In genomic region chr3:14403636-14404395, GRCh38 we compare ENCODE assay signal across 8 cellular contexts.
DNase-seq lines count a peak whose midpoint lies in the region; FAIRE-seq and TF ChIP-seq lines count a peak whose summit lies in the region.

No MANE protein-coding gene starts in this region.

- peak overlapping the region; percentile 88 for H3K4me3 ChIP-seq in GM12875 (ENCODE audit: low read depth, low read length)
- H3K4me3 ChIP-seq in SK-N-MC = peak overlapping the region; percentile 83

- H3K9ac ChIP-seq in SK-N-MC (ENCODE audit: insufficient read length) = peak overlapping the region; percentile 68

- H3K4me1 Mint-ChIP-seq in nephron = peaks cover 27% of the 10 kb centered on the region

- peaks cover 30% of the 10 kb centered on the region for H3K27me3 Mint-ChIP-seq in nephron (ENCODE audit: low read depth)

- in situ Hi-C loops in ACHN (cut with HindIII; ENCODE audit: low pct_ligation_motif_present, low pct_unique_long_range_greater_than_20kb, low sequenced_read_pairs) = no loop called here

- DNase-seq in ACHN = peak; percentile 24
- no peak for DNase-seq in SK-N-MC (ENCODE audit: low read depth, low spot score)
- DNase-seq in erythroblast (lab: John Stamatoyannopoulos, UW) = no peak
- DNase-seq in dedifferentiated amniotic fluid mesenchymal stem cell (ENCODE audit: extremely low spot score) = no peak
- DNase-seq in NCI-H2029 treated with DMSO at 0.1 percent for 48 hours (lab: John Stamatoyannopoulos, UW) = no peak
- no peak for DNase-seq in D721Med (ENCODE audit: insufficient read length, low spot score)

- no peaks in the 10 kb centered on the region for H3K9me3 ChIP-seq in SK-N-MC (ENCODE audit: low read depth, low read length)

- peak overlapping the region; percentile 94 to 98 (median 95) for H3K4me3 Mint-ChIP-seq in nephron

- H3K27ac Mint-ChIP-seq in nephron = peak overlapping the region; percentile 81 to 92 (median 90)

- peaks cover 4% of the 10 kb centered on the region for H3K36me3 Mint-ChIP-seq in nephron (ENCODE audit: low read depth)

- TF ChIP-seq CTCF in GM12875 (IDR thresholded peaks at IDR 0.05; ENCODE audit: borderline replicate concordance, insufficient read depth, low read depth, low read length) = no peak
- TF ChIP-seq CTCF in nephron (IDR thresholded peaks at IDR 0.05; ENCODE audit: unreplicated experiment in 3 of 3) = no peak
- no peak for TF ChIP-seq CTCF in D721Med (IDR thresholded peaks at IDR 0.05; ENCODE audit: insufficient read depth, missing control alignments)

- no peak overlapping the region for H3K27ac ChIP-seq in SK-N-MC

- no peaks in the 10 kb centered on the region for H3K9me3 Mint-ChIP-seq in nephron

- peak; percentile 6 for TF ChIP-seq POLR2A in erythroblast (IDR thresholded peaks at IDR 0.05; ENCODE audit: low read length)

- H3K36me3 ChIP-seq in SK-N-MC (ENCODE audit: insufficient read depth, low read length) = no peaks in the 10 kb centered on the region

- no peak for FAIRE-seq in D721Med (lab: Jason Lieb, UNC)
